In genomic region chr2:47720036-47720435, GRCh38 we compare ENCODE assay signal across 17 cellular contexts.
A peak's percentile ranks its signal among the peaks of the same experiment; 100 is the strongest.
DNase-seq lines count a peak whose midpoint lies in the region; ATAC-seq and TF ChIP-seq lines count a peak whose summit lies in the region.
"Had no signal": no experiment of that assay in that cellular context is flagged by ENCODE, and none has a peak within 500 bp of the region (broad histone marks: within the 10 kb centered on the region; RNA-seq: fewer than 3 reads in every experiment).

No MANE protein-coding gene starts in this region.

- H3K4me3 Mint-ChIP-seq in activated CD4-positive, alpha-beta memory T cell treated with anti-CD3 and anti-CD28 coated beads for 36 hours, result no peak overlapping the region
- no peak overlapping the region for H3K4me3 Mint-ChIP-seq in activated CD4-positive, alpha-beta memory T cell treated with anti-CD3 and anti-CD28 coated beads, Interleukin-2, amount 10 ng/mL, durations not matched to agents 7 days and 5 days
- H3K4me3 Mint-ChIP-seq in stimulated activated effector memory CD8-positive, alpha-beta T cell treated with anti-CD3 and anti-CD28 coated beads, Interleukin-12 subunit alpha, Interleukin-12 subunit beta, amount 100 ng/mL, for 72 hours, result no peak overlapping the region
- no peak overlapping the region for H3K4me3 Mint-ChIP-seq in activated CD8-positive, alpha-beta T cell treated with anti-CD3 and anti-CD28 coated beads, Interleukin-2, amount 10 ng/mL, durations not matched to agents 7 days and 5 days
- H3K4me3 Mint-ChIP-seq: activated naive CD4-positive, alpha-beta T cell treated with anti-CD3 and anti-CD28 coated beads, Interleukin-2, amount 10 ng/mL, durations not matched to agents 7 days and 5 days had no signal

- in situ Hi-C loops in G401 (cut with HindIII; ENCODE audit: low sequenced_read_pairs), result no loop called here

- H3K36me3 Mint-ChIP-seq in activated CD4-positive, alpha-beta memory T cell treated with anti-CD3 and anti-CD28 coated beads for 36 hours, result no peaks in the 10 kb centered on the region
- no peaks in the 10 kb centered on the region for H3K36me3 Mint-ChIP-seq in activated CD4-positive, alpha-beta memory T cell treated with anti-CD3 and anti-CD28 coated beads, Interleukin-2, amount 10 ng/mL, durations not matched to agents 7 days and 5 days (ENCODE audit: low read depth)
- H3K36me3 Mint-ChIP-seq in stimulated activated effector memory CD8-positive, alpha-beta T cell treated with anti-CD3 and anti-CD28 coated beads, Interleukin-12 subunit alpha, Interleukin-12 subunit beta, amount 100 ng/mL, for 72 hours, result no peaks in the 10 kb centered on the region
- H3K36me3 Mint-ChIP-seq in activated CD8-positive, alpha-beta T cell treated with anti-CD3 and anti-CD28 coated beads, Interleukin-2, amount 10 ng/mL, durations not matched to agents 7 days and 5 days (ENCODE audit: low read depth), result no peaks in the 10 kb centered on the region
- H3K36me3 Mint-ChIP-seq: activated naive CD4-positive, alpha-beta T cell treated with anti-CD3 and anti-CD28 coated beads, Interleukin-2, amount 10 ng/mL, durations not matched to agents 7 days and 5 days had no signal

- peak; percentile 33 for ATAC-seq in stimulated activated effector memory CD8-positive, alpha-beta T cell treated with anti-CD3 and anti-CD28 coated beads, Interleukin-12 subunit alpha, Interleukin-12 subunit beta, amount 100 ng/mL, for 72 hours
- ATAC-seq in activated CD8-positive, alpha-beta T cell treated with anti-CD3 and anti-CD28 coated beads, Interleukin-2, amount 10 ng/mL, durations not matched to agents 7 days and 5 days, result no peak
- ATAC-seq: left colon; right cardiac atrium; stimulated activated naive CD8-positive, alpha-beta T cell treated with anti-CD3 and anti-CD28 coated beads, Interleukin-15, Interleukin-2, amounts not matched to agents 100 U/mL and 50 U/mL, for 24 hours had no signal

- peak; percentile 18 for DNase-seq in activated CD4-positive, alpha-beta memory T cell treated with anti-CD3 and anti-CD28 coated beads for 36 hours
- DNase-seq in activated CD4-positive, alpha-beta memory T cell treated with anti-CD3 and anti-CD28 coated beads, Interleukin-2, amount 10 ng/mL, durations not matched to agents 7 days and 5 days, result no peak
- DNase-seq in NB4 (ENCODE audit: low read depth) (peak; percentile 55), epithelial cell of esophagus (ENCODE audit: low read depth) (peak; percentile 48), NCI-H69 (lab: John Stamatoyannopoulos, UW) (no peak), G401 (ENCODE audit: low spot score) (no peak)
- DNase-seq in stimulated activated effector memory CD8-positive, alpha-beta T cell treated with anti-CD3 and anti-CD28 coated beads, Interleukin-12 subunit alpha, Interleukin-12 subunit beta, amount 100 ng/mL, for 72 hours (ENCODE audit: low spot score in 2 of 2), result no peak
- no peak for DNase-seq in activated CD8-positive, alpha-beta T cell treated with anti-CD3 and anti-CD28 coated beads, Interleukin-2, amount 10 ng/mL, durations not matched to agents 7 days and 5 days
- DNase-seq: activated CD4-positive, alpha-beta T cell treated with anti-CD3 and anti-CD28 coated beads for 48 hours; activated naive CD4-positive, alpha-beta T cell treated with anti-CD3 and anti-CD28 coated beads, Interleukin-2, amount 10 ng/mL, durations not matched to agents 7 days and 5 days; left colon; NCI-H1105 treated with DMSO at 0.1 percent for 48 hours; NCI-H2171 treated with DMSO at 0.1 percent for 48 hours; NCI-H748 treated with DMSO at 0.1 percent for 48 hours; right cardiac atrium; stimulated activated naive CD8-positive, alpha-beta T cell treated with anti-CD3 and anti-CD28 coated beads, Interleukin-15, Interleukin-2, amounts not matched to agents 100 U/mL and 50 U/mL, for 24 hours; upper lobe of left lung had no signal

- POLR2A ChIA-PET in activated CD4-positive, alpha-beta memory T cell treated with anti-CD3 and anti-CD28 coated beads for 36 hours (lab: Charles Lee), result no interaction called here
- POLR2A ChIA-PET in activated CD4-positive, alpha-beta memory T cell treated with anti-CD3 and anti-CD28 coated beads, Interleukin-2, amount 10 ng/mL, durations not matched to agents 7 days and 5 days (lab: Charles Lee), result no interaction called here
- POLR2A ChIA-PET in activated CD8-positive, alpha-beta T cell treated with anti-CD3 and anti-CD28 coated beads, Interleukin-2, amount 10 ng/mL, durations not matched to agents 7 days and 5 days (lab: Charles Lee), result no interaction called here

- H3K4me3 ChIP-seq in NB4 (ENCODE audit: low read depth, low read length) (no peak overlapping the region), epithelial cell of esophagus (ENCODE audit: low read length) (no peak overlapping the region)
- H3K4me3 ChIP-seq: upper lobe of left lung had no signal

- no peak for TF ChIP-seq POLR2A in NB4 (IDR thresholded peaks at IDR 0.05; ENCODE audit: extremely low read depth, insufficient read length)

- intact Hi-C loops in activated CD4-positive, alpha-beta memory T cell treated with anti-CD3 and anti-CD28 coated beads for 36 hours (cut with micrococcal nuclease), result no loop called here

- CTCF ChIA-PET in activated CD4-positive, alpha-beta memory T cell treated with anti-CD3 and anti-CD28 coated beads for 36 hours (lab: Charles Lee), result interaction anchor here (1.2 to 2.1 kb wide), 2 partner anchors 47 kb away, joined by 4 to 7 read pairs; no protein-coding TSS in a partner anchor
- CTCF ChIA-PET in activated CD4-positive, alpha-beta memory T cell treated with anti-CD3 and anti-CD28 coated beads, Interleukin-2, amount 10 ng/mL, durations not matched to agents 7 days and 5 days (lab: Charles Lee), result interaction anchor here (0.6 kb wide), 1 partner anchor 55 kb away, joined by 3 read pairs; no protein-coding TSS in a partner anchor
- CTCF ChIA-PET in activated CD8-positive, alpha-beta T cell treated with anti-CD3 and anti-CD28 coated beads, Interleukin-2, amount 10 ng/mL, durations not matched to agents 7 days and 5 days (lab: Charles Lee), result no interaction called here

- peaks cover 2% of the 10 kb centered on the region for H3K27me3 Mint-ChIP-seq in activated CD4-positive, alpha-beta memory T cell treated with anti-CD3 and anti-CD28 coated beads for 36 hours
- no peaks in the 10 kb centered on the region for H3K27me3 Mint-ChIP-seq in activated CD4-positive, alpha-beta memory T cell treated with anti-CD3 and anti-CD28 coated beads, Interleukin-2, amount 10 ng/mL, durations not matched to agents 7 days and 5 days
- peaks cover 5% of the 10 kb centered on the region for H3K27me3 Mint-ChIP-seq in activated CD8-positive, alpha-beta T cell treated with anti-CD3 and anti-CD28 coated beads, Interleukin-2, amount 10 ng/mL, durations not matched to agents 7 days and 5 days (ENCODE audit: low read depth)

- TF ChIP-seq CTCF in NB4 (IDR thresholded peaks at IDR 0.05; ENCODE audit: low read depth, low read length) (no peak), epithelial cell of esophagus (IDR thresholded peaks at IDR 0.05; ENCODE audit: insufficient read depth, low read depth, low read length, missing control alignments) (no peak)

- H3K27ac Mint-ChIP-seq in activated CD4-positive, alpha-beta memory T cell treated with anti-CD3 and anti-CD28 coated beads for 36 hours, result no peak overlapping the region
- no peak overlapping the region for H3K27ac Mint-ChIP-seq in activated CD4-positive, alpha-beta memory T cell treated with anti-CD3 and anti-CD28 coated beads, Interleukin-2, amount 10 ng/mL, durations not matched to agents 7 days and 5 days
- no peak overlapping the region for H3K27ac Mint-ChIP-seq in stimulated activated effector memory CD8-positive, alpha-beta T cell treated with anti-CD3 and anti-CD28 coated beads, Interleukin-12 subunit alpha, Interleukin-12 subunit beta, amount 100 ng/mL, for 72 hours
- H3K27ac Mint-ChIP-seq in activated CD8-positive, alpha-beta T cell treated with anti-CD3 and anti-CD28 coated beads, Interleukin-2, amount 10 ng/mL, durations not matched to agents 7 days and 5 days, result no peak overlapping the region
- H3K27ac Mint-ChIP-seq: activated naive CD4-positive, alpha-beta T cell treated with anti-CD3 and anti-CD28 coated beads, Interleukin-2, amount 10 ng/mL, durations not matched to agents 7 days and 5 days had no signal

- no peaks in the 10 kb centered on the region for H3K9me3 Mint-ChIP-seq in activated CD4-positive, alpha-beta memory T cell treated with anti-CD3 and anti-CD28 coated beads for 36 hours
- no peaks in the 10 kb centered on the region for H3K9me3 Mint-ChIP-seq in activated CD4-positive, alpha-beta memory T cell treated with anti-CD3 and anti-CD28 coated beads, Interleukin-2, amount 10 ng/mL, durations not matched to agents 7 days and 5 days
- H3K9me3 Mint-ChIP-seq in stimulated activated effector memory CD8-positive, alpha-beta T cell treated with anti-CD3 and anti-CD28 coated beads, Interleukin-12 subunit alpha, Interleukin-12 subunit beta, amount 100 ng/mL, for 72 hours, result no peaks in the 10 kb centered on the region
- no peaks in the 10 kb centered on the region for H3K9me3 Mint-ChIP-seq in activated CD8-positive, alpha-beta T cell treated with anti-CD3 and anti-CD28 coated beads, Interleukin-2, amount 10 ng/mL, durations not matched to agents 7 days and 5 days (ENCODE audit: insufficient read depth)
- H3K9me3 Mint-ChIP-seq: activated naive CD4-positive, alpha-beta T cell treated with anti-CD3 and anti-CD28 coated beads, Interleukin-2, amount 10 ng/mL, durations not matched to agents 7 days and 5 days had no signal

- H3K4me1 Mint-ChIP-seq in activated CD4-positive, alpha-beta memory T cell treated with anti-CD3 and anti-CD28 coated beads for 36 hours (ENCODE audit: low read depth), result peaks cover 12% of the 10 kb centered on the region
- H3K4me1 Mint-ChIP-seq in activated CD4-positive, alpha-beta memory T cell treated with anti-CD3 and anti-CD28 coated beads, Interleukin-2, amount 10 ng/mL, durations not matched to agents 7 days and 5 days, result peaks cover 2% of the 10 kb centered on the region
- peaks cover 14% of the 10 kb centered on the region for H3K4me1 Mint-ChIP-seq in stimulated activated effector memory CD8-positive, alpha-beta T cell treated with anti-CD3 and anti-CD28 coated beads, Interleukin-12 subunit alpha, Interleukin-12 subunit beta, amount 100 ng/mL, for 72 hours
- no peaks in the 10 kb centered on the region for H3K4me1 Mint-ChIP-seq in activated CD8-positive, alpha-beta T cell treated with anti-CD3 and anti-CD28 coated beads, Interleukin-2, amount 10 ng/mL, durations not matched to agents 7 days and 5 days (ENCODE audit: low read depth)
- H3K4me1 Mint-ChIP-seq: activated naive CD4-positive, alpha-beta T cell treated with anti-CD3 and anti-CD28 coated beads, Interleukin-2, amount 10 ng/mL, durations not matched to agents 7 days and 5 days had no signal

Comparison
In these comparisons a context has a peak if more than half of its experiments do, and no peak if none do; other contexts are left out.
1. DNase-seq: peak in activated CD4-positive, alpha-beta memory T cell treated with anti-CD3 and anti-CD28 coated beads for 36 hours (single experiment), NB4 (single experiment) and epithelial cell of esophagus (single experiment); none in activated CD4-positive, alpha-beta memory T cell treated with anti-CD3 and anti-CD28 coated beads, Interleukin-2, amount 10 ng/mL, durations not matched to agents 7 days and 5 days (single experiment), stimulated activated effector memory CD8-positive, alpha-beta T cell treated with anti-CD3 and anti-CD28 coated beads, Interleukin-12 subunit alpha, Interleukin-12 subunit beta, amount 100 ng/mL, for 72 hours (0 of 2), activated CD8-positive, alpha-beta T cell treated with anti-CD3 and anti-CD28 coated beads, Interleukin-2, amount 10 ng/mL, durations not matched to agents 7 days and 5 days (single experiment), NCI-H69 (single experiment) and G401 (single experiment).